ENCODE assay signal across 11 cellular contexts in genomic region chr13:52428295-52428694, GRCh38. TPM values are rescaled to one million over a fixed set of nuclear protein-coding genes. Genes with fewer than 3 reads are reported as not detected.
DNase-seq lines count a peak whose midpoint lies in the region; TF ChIP-seq lines count a peak whose summit lies in the region.
"Had no signal": no experiment of that assay in that cellular context is flagged by ENCODE, and none has a peak within 500 bp of the region (broad histone marks: within the 10 kb centered on the region; RNA-seq: fewer than 3 reads in every experiment).

No MANE protein-coding gene starts in this region.

- peaks cover 60% of the 10 kb centered on the region for H3K36me3 ChIP-seq in endodermal cell (ENCODE audit: control insufficient read depth, insufficient read depth, low read length)
- peaks cover 55% of the 10 kb centered on the region for H3K36me3 ChIP-seq in osteoblast (ENCODE audit: insufficient read depth, low read length)
- H3K36me3 ChIP-seq in prostate gland, result no peaks in the 10 kb centered on the region
- H3K36me3 ChIP-seq in uterus, result no peaks in the 10 kb centered on the region

- peak overlapping the region; percentile 87 for H3K27ac Mint-ChIP-seq in endodermal cell
- H3K27ac Mint-ChIP-seq: T-helper 2 cell treated with Interferon-gamma antibody and Interleukin-4, amounts not matched to agents 5 μg/mL and 100 μg/mL, for 36 hours had no signal

- no peaks in the 10 kb centered on the region for H3K9me3 Mint-ChIP-seq in endodermal cell
- H3K9me3 Mint-ChIP-seq: brain; T-helper 2 cell treated with Interferon-gamma antibody and Interleukin-4, amounts not matched to agents 5 μg/mL and 100 μg/mL, for 36 hours had no signal

- H3K4me3 ChIP-seq in endodermal cell (ENCODE audit: low read length), result peak overlapping the region; percentile 62
- no peak overlapping the region for H3K4me3 ChIP-seq in osteoblast (ENCODE audit: insufficient read depth, low read length)
- no peak overlapping the region for H3K4me3 ChIP-seq in prostate gland
- H3K4me3 ChIP-seq in uterus, result no peak overlapping the region
- H3K4me3 ChIP-seq: psoas muscle, tibial artery had no signal

- peak overlapping the region; percentile 57 for H3K27ac ChIP-seq in endodermal cell (ENCODE audit: low read depth, low read length)
- no peak overlapping the region for H3K27ac ChIP-seq in osteoblast (ENCODE audit: low read depth, low read length)
- H3K27ac ChIP-seq in prostate gland, result no peak overlapping the region
- H3K27ac ChIP-seq in uterus, result no peak overlapping the region
- H3K27ac ChIP-seq: psoas muscle, tibial artery had no signal

- no peak overlapping the region for H2AFZ ChIP-seq in osteoblast (ENCODE audit: low read length)

- H3K79me2 ChIP-seq in osteoblast (ENCODE audit: insufficient read depth, low read length), result peaks cover 10% of the 10 kb centered on the region

- no peaks in the 10 kb centered on the region for H3K27me3 ChIP-seq in endodermal cell (ENCODE audit: control insufficient read depth, insufficient read depth, low read length, poor library complexity, severe bottlenecking)
- H3K27me3 ChIP-seq in osteoblast (ENCODE audit: insufficient read depth, low read length), result no peaks in the 10 kb centered on the region
- no peaks in the 10 kb centered on the region for H3K27me3 ChIP-seq in prostate gland (replicated peaks; ENCODE audit: insufficient read depth)
- H3K27me3 ChIP-seq in uterus, result no peaks in the 10 kb centered on the region
- H3K27me3 ChIP-seq: tibial artery had no signal

- peaks cover 11% of the 10 kb centered on the region for H3K4me1 Mint-ChIP-seq in endodermal cell
- H3K4me1 Mint-ChIP-seq: brain had no signal

- TF ChIP-seq CTCF in endodermal cell (conservative IDR thresholded peaks at IDR 0.05) (no peak), osteoblast (IDR thresholded peaks at IDR 0.05; ENCODE audit: extremely low read depth, low read depth, low read length) (no peak), prostate gland (IDR thresholded peaks at IDR 0.05) (no peak), uterus (IDR thresholded peaks at IDR 0.05) (no peak)

- H3K9ac ChIP-seq in endodermal cell (ENCODE audit: extremely low read depth, low read length, poor library complexity, severe bottlenecking), result peak overlapping the region; percentile 58

- no peak overlapping the region for H3K4me3 Mint-ChIP-seq in endodermal cell
- H3K4me3 Mint-ChIP-seq: brain; T-helper 2 cell treated with Interferon-gamma antibody and Interleukin-4, amounts not matched to agents 5 μg/mL and 100 μg/mL, for 36 hours had no signal

- H3K36me3 Mint-ChIP-seq in endodermal cell (ENCODE audit: low read depth), result peaks cover 56% of the 10 kb centered on the region

- peak overlapping the region; percentile 24 for H3K4me2 ChIP-seq in osteoblast (ENCODE audit: insufficient read depth, low read length)

- peak; percentile 19 for DNase-seq in GDM1 (lab: John Stamatoyannopoulos, UW)
- DNase-seq in NCI-H69 (lab: John Stamatoyannopoulos, UW), result peak; percentile 46
- no peak for DNase-seq in endodermal cell
- no peak for DNase-seq in osteoblast (ENCODE audit: insufficient read length, low spot score, missing footprints)
- DNase-seq in prostate gland (ENCODE audit: low spot score), result no peak
- DNase-seq in DMS114 treated with DMSO at 0.1 percent for 48 hours (lab: John Stamatoyannopoulos, UW; ENCODE audit: unreplicated experiment), result no peak
- DNase-seq in uterus, result no peak
- DNase-seq: psoas muscle, tibial artery had no signal

- H3K9me3 ChIP-seq in endodermal cell (ENCODE audit: control insufficient read depth, low read length) (no peaks in the 10 kb centered on the region), osteoblast (ENCODE audit: low read depth, low read length) (no peaks in the 10 kb centered on the region), prostate gland (no peaks in the 10 kb centered on the region), uterus (no peaks in the 10 kb centered on the region)
- H3K9me3 ChIP-seq: psoas muscle, tibial artery had no signal

- no peak for TF ChIP-seq POLR2A in prostate gland (IDR thresholded peaks at IDR 0.05)
- no peak for TF ChIP-seq POLR2A in uterus (IDR thresholded peaks at IDR 0.05)

- peaks cover 2% of the 10 kb centered on the region for H3K4me1 ChIP-seq in endodermal cell (ENCODE audit: control insufficient read depth, insufficient read depth, low read length)
- peaks cover 19% of the 10 kb centered on the region for H3K4me1 ChIP-seq in osteoblast (ENCODE audit: insufficient read depth, low read length)
- no peaks in the 10 kb centered on the region for H3K4me1 ChIP-seq in prostate gland (replicated peaks)
- H3K4me1 ChIP-seq in uterus, result no peaks in the 10 kb centered on the region
- H3K4me1 ChIP-seq: psoas muscle, tibial artery had no signal

- peaks cover 2% of the 10 kb centered on the region for H4K20me1 ChIP-seq in osteoblast (ENCODE audit: insufficient read depth, low read length)

- 56 to 80% methylated on average over 1 to 2 of the region's 2 CpGs for WGBS in endodermal cell (ENCODE audit: insufficient coverage in 1 of 2, insufficient read length in 1 of 2), 2 experiments
- 44% methylated on average over 2 of the region's 2 CpGs for WGBS in prostate gland

- no peaks in the 10 kb centered on the region for H3K27me3 Mint-ChIP-seq in endodermal cell (ENCODE audit: insufficient read depth)
- H3K27me3 Mint-ChIP-seq: brain had no signal

- intact Hi-C loops in prostate gland (cut with DNase I) (no loop called here), uterus (cut with DNase I; ENCODE audit: low total_unique reads) (no loop called here)

RNA-seq across cellular contexts. Expression of gene VPS36, which starts 22.1 kb away (rescaled TPM):
- 10 to 100 TPM; 44.8 to 77.4 TPM for total RNA-seq in endodermal cell
- 28.1 TPM for polyA plus RNA-seq in endodermal cell (2013, experiment 1 of 2)
- polyA plus RNA-seq in endodermal cell (2013, experiment 2 of 2), result 27.0 TPM
- total RNA-seq in osteoblast, result 35.8 and 40.7 TPM in 2 replicates
- 10 to 100 TPM; 43.9 to 46.6 TPM for total RNA-seq in prostate gland
- total RNA-seq in uterus, result 10 to 100 TPM; 28.9 to 99.3 (median 77.6) TPM

RNA-seq across cellular contexts. Expression of gene THSD1, which starts 22.3 kb away (rescaled TPM):
- total RNA-seq in endodermal cell (under 1 TPM; 0.48 to 0.73 TPM), osteoblast (14.1 and 18.3 TPM in 2 replicates), prostate gland (1 to 10 TPM; 5.5 to 8.0 TPM), uterus (10 to 100 TPM in 3 of 4 donors, 1 to 10 TPM in 1; 5.3 to 31.2 (median 20.1) TPM)
- 0.25 TPM for polyA plus RNA-seq in endodermal cell (2013, experiment 1 of 2)
- polyA plus RNA-seq in endodermal cell (2013, experiment 2 of 2), result 0.25 TPM

RNA-seq across cellular contexts. Expression of gene CKAP2, which starts 27.0 kb away (rescaled TPM):
- total RNA-seq in endodermal cell (10 to 100 TPM; 67.6 to 98.5 TPM), osteoblast (15.9 and 17.1 TPM in 2 replicates), prostate gland (10 to 100 TPM; 11.3 to 22.2 TPM), uterus (10 to 100 TPM in 2 of 4 donors, 1 to 10 TPM in 1, under 1 TPM in 1; 0.26 to 35.9 (median 11.2) TPM)
- 111 TPM for polyA plus RNA-seq in endodermal cell (2013, experiment 1 of 2)
- 129 TPM for polyA plus RNA-seq in endodermal cell (2013, experiment 2 of 2)

Comparison
In these comparisons a context has a peak if more than half of its experiments do, and no peak if none do; other contexts are left out.
1. DNase-seq: peak in GDM1 (single experiment) and NCI-H69 (single experiment); none in endodermal cell (single experiment), osteoblast (single experiment), prostate gland (single experiment), DMS114 treated with DMSO at 0.1 percent for 48 hours (single experiment) and uterus (0 of 2).